In the genomic region with DNA sequence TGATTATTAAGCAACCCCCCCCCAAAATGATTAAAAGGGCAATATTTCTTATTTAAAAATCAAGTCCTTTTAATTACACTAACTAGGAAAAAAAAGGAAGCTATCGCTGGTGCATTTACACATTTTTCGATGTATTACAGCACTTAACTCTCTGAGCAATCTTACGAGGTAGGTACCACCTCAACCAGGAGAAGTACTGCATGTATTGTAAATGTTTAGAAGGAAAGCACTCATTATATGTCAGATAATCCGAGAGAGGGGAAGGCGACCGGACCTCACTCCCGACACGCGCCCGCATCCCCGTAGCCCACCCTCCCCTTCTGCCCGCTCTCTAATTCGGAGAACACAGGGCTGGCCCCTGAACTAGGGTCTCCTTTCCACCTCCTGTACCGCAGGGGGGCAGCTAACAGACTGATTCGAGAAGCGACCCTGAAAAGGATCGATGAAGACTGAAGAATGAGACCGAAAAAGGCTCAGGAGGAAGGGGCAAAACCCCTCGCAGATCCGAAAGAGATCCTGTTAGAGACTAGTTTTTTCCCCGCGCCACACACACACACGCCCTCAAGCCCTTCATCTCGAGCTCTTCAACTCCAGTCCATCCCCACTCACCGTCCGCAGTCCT, we compare ENCODE assay signal across 1 cellular context.
TF ChIP-seq lines count a peak whose summit lies in the region.

No MANE protein-coding gene starts in this region.

TF ChIP-seq in GM23338, 12 proteins besides CTCF, POLR2A, EP300 and RAD21 (continued from another document):
- no peak for TF ChIP-seq STAT1 (IDR thresholded peaks at IDR 0.05; ENCODE audit: unreplicated experiment)
- no peak; the same call in 1 of the 2 replicates for TF ChIP-seq POLR2AphosphoS5 (IDR thresholded peaks at IDR 0.05; ENCODE audit: low read depth)
- TF ChIP-seq EZH2phosphoT487 (IDR thresholded peaks at IDR 0.05; ENCODE audit: unreplicated experiment) = no peak
- TF ChIP-seq, protein P1, sequence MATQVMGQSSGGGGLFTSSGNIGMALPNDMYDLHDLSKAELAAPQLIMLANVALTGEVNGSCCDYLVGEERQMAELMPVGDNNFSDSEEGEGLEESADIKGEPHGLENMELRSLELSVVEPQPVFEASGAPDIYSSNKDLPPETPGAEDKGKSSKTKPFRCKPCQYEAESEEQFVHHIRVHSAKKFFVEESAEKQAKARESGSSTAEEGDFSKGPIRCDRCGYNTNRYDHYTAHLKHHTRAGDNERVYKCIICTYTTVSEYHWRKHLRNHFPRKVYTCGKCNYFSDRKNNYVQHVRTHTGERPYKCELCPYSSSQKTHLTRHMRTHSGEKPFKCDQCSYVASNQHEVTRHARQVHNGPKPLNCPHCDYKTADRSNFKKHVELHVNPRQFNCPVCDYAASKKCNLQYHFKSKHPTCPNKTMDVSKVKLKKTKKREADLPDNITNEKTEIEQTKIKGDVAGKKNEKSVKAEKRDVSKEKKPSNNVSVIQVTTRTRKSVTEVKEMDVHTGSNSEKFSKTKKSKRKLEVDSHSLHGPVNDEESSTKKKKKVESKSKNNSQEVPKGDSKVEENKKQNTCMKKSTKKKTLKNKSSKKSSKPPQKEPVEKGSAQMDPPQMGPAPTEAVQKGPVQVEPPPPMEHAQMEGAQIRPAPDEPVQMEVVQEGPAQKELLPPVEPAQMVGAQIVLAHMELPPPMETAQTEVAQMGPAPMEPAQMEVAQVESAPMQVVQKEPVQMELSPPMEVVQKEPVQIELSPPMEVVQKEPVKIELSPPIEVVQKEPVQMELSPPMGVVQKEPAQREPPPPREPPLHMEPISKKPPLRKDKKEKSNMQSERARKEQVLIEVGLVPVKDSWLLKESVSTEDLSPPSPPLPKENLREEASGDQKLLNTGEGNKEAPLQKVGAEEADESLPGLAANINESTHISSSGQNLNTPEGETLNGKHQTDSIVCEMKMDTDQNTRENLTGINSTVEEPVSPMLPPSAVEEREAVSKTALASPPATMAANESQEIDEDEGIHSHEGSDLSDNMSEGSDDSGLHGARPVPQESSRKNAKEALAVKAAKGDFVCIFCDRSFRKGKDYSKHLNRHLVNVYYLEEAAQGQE (IDR thresholded peaks at IDR 0.05; ENCODE audit: unreplicated experiment) = no peak
